ENCODE assay signal across 8 cellular contexts in the genomic region with DNA sequence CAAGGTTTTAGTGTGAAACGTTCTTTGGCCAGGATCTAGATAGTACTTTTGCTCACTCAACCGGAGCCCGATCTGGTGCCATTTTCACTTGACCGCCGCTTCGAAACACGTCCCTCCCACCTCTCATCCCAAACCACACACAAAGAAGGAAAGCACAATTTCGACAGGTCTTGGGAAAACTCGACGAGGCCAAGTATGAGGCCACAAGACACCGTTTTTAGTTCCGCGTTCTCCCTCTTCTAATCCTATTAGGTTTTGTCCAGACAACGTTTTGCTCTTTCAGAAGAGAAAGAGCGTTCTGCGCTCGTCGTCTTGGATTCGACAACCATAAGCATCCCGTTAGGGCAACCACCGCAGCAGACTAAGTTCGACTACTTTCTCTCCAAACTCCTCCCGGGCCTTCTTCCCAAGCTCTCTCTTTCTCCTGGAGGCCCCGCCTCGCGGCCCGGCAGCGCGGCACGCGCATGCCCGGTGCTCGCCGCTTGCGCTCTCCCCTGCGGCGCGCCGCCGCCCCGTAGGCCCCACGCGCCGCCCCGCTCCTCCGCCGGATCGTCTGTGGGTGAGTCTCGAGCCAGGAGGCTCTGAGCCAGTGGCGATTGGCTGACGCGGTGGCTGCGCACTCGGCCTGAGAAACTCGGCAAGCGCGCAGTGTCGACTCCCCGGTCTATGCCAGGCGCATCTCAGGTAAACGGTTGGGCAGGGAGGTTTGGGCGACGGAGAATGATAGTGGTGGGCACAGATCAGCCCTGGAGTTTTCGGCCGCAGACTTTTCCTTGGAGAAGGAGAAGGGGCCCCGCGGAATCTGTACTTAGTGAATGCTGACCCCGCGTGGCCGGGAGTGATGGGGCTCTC. TPM values are rescaled to one million over a fixed set of nuclear protein-coding genes. Genes with fewer than 3 reads are reported as not detected.
DNase-seq lines count a peak whose midpoint lies in the region; ATAC-seq and TF ChIP-seq lines count a peak whose summit lies in the region.

A gene with protein sequence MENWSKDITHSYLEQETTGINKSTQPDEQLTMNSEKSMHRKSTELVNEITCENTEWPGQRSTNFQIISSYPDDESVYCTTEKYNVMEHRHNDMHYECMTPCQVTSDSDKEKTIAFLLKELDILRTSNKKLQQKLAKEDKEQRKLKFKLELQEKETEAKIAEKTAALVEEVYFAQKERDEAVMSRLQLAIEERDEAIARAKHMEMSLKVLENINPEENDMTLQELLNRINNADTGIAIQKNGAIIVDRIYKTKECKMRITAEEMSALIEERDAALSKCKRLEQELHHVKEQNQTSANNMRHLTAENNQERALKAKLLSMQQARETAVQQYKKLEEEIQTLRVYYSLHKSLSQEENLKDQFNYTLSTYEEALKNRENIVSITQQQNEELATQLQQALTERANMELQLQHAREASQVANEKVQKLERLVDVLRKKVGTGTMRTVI (plus strand): TSS at position 517 of the 852 bp plus-strand sequence. CDS start 49,952 bp downstream, outside the sequence.

- no peak within 1 kb of the TSS for H3K4me3 ChIP-seq in CD4-positive, alpha-beta memory T cell (ENCODE audit: low read length in 2 of 2)
- H3K4me3 ChIP-seq in gastrocnemius medialis: peak within 1 kb of the TSS; percentile 70 to 89 (median 73)

- DNase-seq in CD4-positive, alpha-beta memory T cell: peak in 3 of 5 donors; percentile 0 to 4 (median 3)
- DNase-seq in HuH-7 (ENCODE audit: low spot score) (peak; percentile 52), SHP77 treated with DMSO at 0.1 percent for 48 hours (lab: John Stamatoyannopoulos, UW) (peak; percentile 83), chondrocyte (ENCODE audit: low spot score) (peak; percentile 92), immature natural killer cell (no peak), gastrocnemius medialis (peak; percentile 59 to 81)

- ATAC-seq in gastrocnemius medialis (peak; percentile 93), HG03108 (IDR thresholded peaks at IDR 0.05; ENCODE audit: unreplicated experiment) (no peak), HG02884 (IDR thresholded peaks at IDR 0.05; ENCODE audit: unreplicated experiment) (no peak)

- H3K36me3 Mint-ChIP-seq in CD4-positive, alpha-beta memory T cell: no peaks in the 10 kb centered on the region
- no peaks in the 10 kb centered on the region for H3K36me3 Mint-ChIP-seq in chondrocyte (ENCODE audit: low read depth)
- no peaks in the 10 kb centered on the region for H3K36me3 Mint-ChIP-seq in immature natural killer cell

- H3K4me1 ChIP-seq in CD4-positive, alpha-beta memory T cell (ENCODE audit: insufficient read depth, low read length): no peaks in the 10 kb centered on the region
- H3K4me1 ChIP-seq in gastrocnemius medialis: peaks cover 8 to 10% of the 10 kb centered on the region in 2 donors

- H3K27me3 ChIP-seq in CD4-positive, alpha-beta memory T cell (ENCODE audit: insufficient read depth, low read length): no peaks in the 10 kb centered on the region
- no peaks in the 10 kb centered on the region for H3K27me3 ChIP-seq in gastrocnemius medialis

- peak within 1 kb of the TSS in 1 of 7 donors; percentile 7 for H3K27ac Mint-ChIP-seq in CD4-positive, alpha-beta memory T cell
- H3K27ac Mint-ChIP-seq in chondrocyte (ENCODE audit: unreplicated experiment) (peak within 1 kb of the TSS; percentile 98), immature natural killer cell (no peak within 1 kb of the TSS)

- no peaks in the 10 kb centered on the region for H3K9me3 ChIP-seq in CD4-positive, alpha-beta memory T cell (ENCODE audit: control insufficient read depth in 1 of 2, low read length in 2 of 2)
- H3K9me3 ChIP-seq in gastrocnemius medialis: no peaks in the 10 kb centered on the region

- H3K27ac ChIP-seq in CD4-positive, alpha-beta memory T cell (ENCODE audit: low read depth, low read length): no peak within 1 kb of the TSS
- peak within 1 kb of the TSS; percentile 84 to 93 (median 88) for H3K27ac ChIP-seq in gastrocnemius medialis

- peaks cover 0 to 17% (median 7%) of the 10 kb centered on the region in 4 donors for H3K4me1 Mint-ChIP-seq in CD4-positive, alpha-beta memory T cell
- H3K4me1 Mint-ChIP-seq in chondrocyte (ENCODE audit: low read depth) (peaks cover 17% of the 10 kb centered on the region), immature natural killer cell (peaks cover 0 to 8% of the 10 kb centered on the region in 2 donors)

- no peaks in the 10 kb centered on the region for H3K36me3 ChIP-seq in CD4-positive, alpha-beta memory T cell (ENCODE audit: insufficient read depth, low read length)
- H3K36me3 ChIP-seq in gastrocnemius medialis: no peaks in the 10 kb centered on the region

- peak; percentile 39 to 42 for TF ChIP-seq POLR2A in gastrocnemius medialis (IDR thresholded peaks at IDR 0.05)

- H3K4me3 Mint-ChIP-seq in CD4-positive, alpha-beta memory T cell: peak within 1 kb of the TSS; percentile 24 to 84 (median 71)
- H3K4me3 Mint-ChIP-seq in chondrocyte (ENCODE audit: unreplicated experiment) (peak within 1 kb of the TSS; percentile 93), immature natural killer cell (peak within 1 kb of the TSS; percentile 21 to 77 (median 50))

- TF ChIP-seq CTCF in chondrocyte (IDR thresholded peaks at IDR 0.05) (peak; percentile 74), gastrocnemius medialis (IDR thresholded peaks at IDR 0.05 in 4 of 5, conservative IDR thresholded peaks at IDR 0.05 in 1 of 5) (peak in 4 of 5 experiments; percentile 9 to 44 (median 22))

- peaks cover 0 to 4% (median 2%) of the 10 kb centered on the region in 8 donors for H3K9me3 Mint-ChIP-seq in CD4-positive, alpha-beta memory T cell
- no peaks in the 10 kb centered on the region for H3K9me3 Mint-ChIP-seq in chondrocyte (ENCODE audit: low read depth)
- peaks cover 2 to 40% (median 8%) of the 10 kb centered on the region in 6 donors for H3K9me3 Mint-ChIP-seq in immature natural killer cell

- peaks cover 2% of the 10 kb centered on the region in 2 donors for H3K27me3 Mint-ChIP-seq in CD4-positive, alpha-beta memory T cell
- H3K27me3 Mint-ChIP-seq in chondrocyte (ENCODE audit: low read depth) (peaks cover 3% of the 10 kb centered on the region), immature natural killer cell (ENCODE audit: low read depth in 3 of 3) (peaks cover 0 to 2% (median 2%) of the 10 kb centered on the region in 3 donors)

- CTCF ChIA-PET in CD4-positive, alpha-beta memory T cell (lab: Charles Lee; ENCODE audit: partially characterized antibody): no interaction called here

- POLR2A ChIA-PET in CD4-positive, alpha-beta memory T cell (lab: Charles Lee; ENCODE audit: partially characterized antibody): no interaction called here

- intact Hi-C loops in CD4-positive, alpha-beta memory T cell (cut with micrococcal nuclease): no loop called here
- intact Hi-C loops in gastrocnemius medialis (cut with DNase I; ENCODE audit: low total_unique reads): loop anchor here (1.0 to 5.0 kb wide), 3 partner anchors 25 to 1975 kb away; a partner anchor contains a TSS

- in situ Hi-C loops in gastrocnemius medialis (cut with MboI; ENCODE audit: low sequenced_read_pairs in 4 of 4): no loop called here

RNA-seq across cellular contexts. Expression of the gene that starts here (rescaled TPM):
- under 1 TPM; 0.25 to 0.81 TPM for total RNA-seq in CD4-positive, alpha-beta memory T cell
- under 1 TPM; 0.57 to 0.98 TPM for polyA plus RNA-seq in CD4-positive, alpha-beta memory T cell
- 9.8 to 14.5 TPM (median 11.6 TPM) in 3 replicates for total RNA-seq in chondrocyte
- polyA plus RNA-seq in immature natural killer cell: not detected
- 10 to 100 TPM in 1 of 4 donors, 1 to 10 TPM in 3; 3.1 to 13.7 (median 4.1) TPM for total RNA-seq in gastrocnemius medialis

Comparison
In these comparisons a context has a peak if more than half of its experiments do, and no peak if none do; other contexts are left out.
1. Peak in DNase-seq in CD4-positive, alpha-beta memory T cell; RNA of the gene not detected or under 1 TPM.
2. DNase-seq: peak in HuH-7 (single experiment), SHP77 treated with DMSO at 0.1 percent for 48 hours (single experiment), chondrocyte (single experiment) and gastrocnemius medialis (2 of 2); none in immature natural killer cell (0 of 3).
3. H3K4me3 ChIP-seq: peak in gastrocnemius medialis (4 of 4); none in CD4-positive, alpha-beta memory T cell (0 of 2).
4. ATAC-seq: peak in gastrocnemius medialis (2 of 2); none in HG03108 (single experiment) and HG02884 (single experiment).
5. Peak in every context shown above with its lines, with median percentiles within 50 percentile points of each other: H3K4me3 Mint-ChIP-seq.